ENCODE assay signal across 1 cellular context in the genomic region with DNA sequence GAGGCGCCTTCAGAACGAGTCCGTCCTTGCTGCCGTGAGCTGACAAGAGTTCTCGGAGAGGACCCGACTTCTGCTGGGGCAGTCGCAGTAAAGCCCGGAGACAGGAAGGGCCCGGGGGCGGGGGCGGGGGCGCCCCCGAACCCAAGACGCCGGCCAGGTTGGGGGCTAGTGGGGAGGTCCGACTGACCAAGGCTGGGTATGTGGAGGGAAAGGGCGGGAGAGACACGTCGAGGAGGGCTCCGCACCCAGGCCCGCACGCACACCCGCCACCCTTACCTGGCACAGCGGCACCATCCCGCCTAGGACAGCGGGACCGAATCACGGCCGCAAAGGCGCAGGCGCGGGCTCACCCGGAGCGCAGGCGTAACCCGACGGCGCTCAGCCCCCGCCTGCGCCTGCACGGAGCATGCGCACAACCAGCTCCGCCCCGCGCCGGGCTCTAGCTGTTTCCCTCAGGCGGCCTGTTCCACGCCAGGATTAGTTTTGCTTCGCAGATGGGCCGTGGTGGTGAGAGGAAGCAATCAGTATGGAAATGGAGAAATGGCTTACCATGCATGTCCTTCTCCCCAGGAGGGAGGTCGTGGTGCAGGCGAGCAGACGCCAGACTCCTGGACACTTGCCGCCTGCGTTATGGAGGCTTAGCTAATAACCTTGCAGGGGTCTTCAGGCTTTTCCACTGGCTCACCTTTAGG.
TF ChIP-seq lines count a peak whose summit lies in the region.

A gene with protein sequence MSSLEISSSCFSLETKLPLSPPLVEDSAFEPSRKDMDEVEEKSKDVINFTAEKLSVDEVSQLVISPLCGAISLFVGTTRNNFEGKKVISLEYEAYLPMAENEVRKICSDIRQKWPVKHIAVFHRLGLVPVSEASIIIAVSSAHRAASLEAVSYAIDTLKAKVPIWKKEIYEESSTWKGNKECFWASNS (minus strand): TSS at position 322 of the 692 bp plus-strand sequence. CDS start 2,583 bp downstream, outside the sequence.

TF ChIP-seq in HepG2, 621 proteins besides CTCF, POLR2A, EP300 and RAD21 (continued from another document and continues in another):
- 0 out of 2 replicates have a peak, but pooled peaks have one; percentile 7 for TF ChIP-seq ZNF121 (CRISPR knock-in tag; IDR thresholded peaks at IDR 0.05)
- no peak for TF ChIP-seq STAG1 (CRISPR knock-in tag; IDR thresholded peaks at IDR 0.05)
- no peak for TF ChIP-seq ZNF670 (CRISPR knock-in tag; IDR thresholded peaks at IDR 0.05; ENCODE audit: borderline replicate concordance)
- TF ChIP-seq PHB2 (IDR thresholded peaks at IDR 0.05; ENCODE audit: partially characterized antibody): no peak
- no peak for TF ChIP-seq DPF2 (CRISPR knock-in tag; IDR thresholded peaks at IDR 0.05; ENCODE audit: borderline replicate concordance, low read depth)
- TF ChIP-seq ZNF318 (CRISPR knock-in tag; IDR thresholded peaks at IDR 0.05): no peak
- TF ChIP-seq ESRRA (CRISPR knock-in tag; IDR thresholded peaks at IDR 0.05; ENCODE audit: low read depth): no peak
- no peak for TF ChIP-seq HNF4A (CRISPR knock-in tag; IDR thresholded peaks at IDR 0.05)
- TF ChIP-seq KLF12 (CRISPR knock-in tag; IDR thresholded peaks at IDR 0.05; ENCODE audit: borderline replicate concordance): no peak
- no peak for TF ChIP-seq RELA (CRISPR knock-in tag; IDR thresholded peaks at IDR 0.05)
- no peak for TF ChIP-seq PLRG1 (conservative IDR thresholded peaks at IDR 0.05)
- TF ChIP-seq TBX2 (CRISPR knock-in tag; IDR thresholded peaks at IDR 0.05; ENCODE audit: borderline replicate concordance): peak; percentile 71
- TF ChIP-seq ZNF124 (CRISPR knock-in tag; IDR thresholded peaks at IDR 0.05): no peak; the same call in 1 of the 2 replicates
- TF ChIP-seq, protein P1, sequence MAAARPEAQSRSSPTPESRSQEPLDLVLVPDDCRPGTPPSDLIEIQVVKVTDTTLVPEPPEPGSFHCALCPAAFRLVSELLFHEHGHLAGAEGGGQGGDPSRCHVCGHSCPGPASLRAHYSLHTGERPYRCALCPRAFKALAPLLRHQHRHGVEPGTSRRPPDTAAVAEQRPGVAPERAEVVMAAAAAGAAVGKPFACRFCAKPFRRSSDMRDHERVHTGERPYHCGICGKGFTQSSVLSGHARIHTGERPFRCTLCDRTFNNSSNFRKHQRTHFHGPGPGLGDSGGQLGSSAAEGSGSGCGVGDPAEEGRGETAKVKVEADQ (CRISPR knock-in tag; IDR thresholded peaks at IDR 0.05; ENCODE audit: borderline replicate concordance): peak; percentile 47; the same call in 1 of the 2 replicates
- TF ChIP-seq, protein P2, sequence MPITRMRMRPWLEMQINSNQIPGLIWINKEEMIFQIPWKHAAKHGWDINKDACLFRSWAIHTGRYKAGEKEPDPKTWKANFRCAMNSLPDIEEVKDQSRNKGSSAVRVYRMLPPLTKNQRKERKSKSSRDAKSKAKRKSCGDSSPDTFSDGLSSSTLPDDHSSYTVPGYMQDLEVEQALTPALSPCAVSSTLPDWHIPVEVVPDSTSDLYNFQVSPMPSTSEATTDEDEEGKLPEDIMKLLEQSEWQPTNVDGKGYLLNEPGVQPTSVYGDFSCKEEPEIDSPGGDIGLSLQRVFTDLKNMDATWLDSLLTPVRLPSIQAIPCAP (CRISPR knock-in tag; IDR thresholded peaks at IDR 0.05; ENCODE audit: low read depth): 0 out of 2 replicates have a peak, but pooled peaks have one; percentile 59
- TF ChIP-seq, protein P3, sequence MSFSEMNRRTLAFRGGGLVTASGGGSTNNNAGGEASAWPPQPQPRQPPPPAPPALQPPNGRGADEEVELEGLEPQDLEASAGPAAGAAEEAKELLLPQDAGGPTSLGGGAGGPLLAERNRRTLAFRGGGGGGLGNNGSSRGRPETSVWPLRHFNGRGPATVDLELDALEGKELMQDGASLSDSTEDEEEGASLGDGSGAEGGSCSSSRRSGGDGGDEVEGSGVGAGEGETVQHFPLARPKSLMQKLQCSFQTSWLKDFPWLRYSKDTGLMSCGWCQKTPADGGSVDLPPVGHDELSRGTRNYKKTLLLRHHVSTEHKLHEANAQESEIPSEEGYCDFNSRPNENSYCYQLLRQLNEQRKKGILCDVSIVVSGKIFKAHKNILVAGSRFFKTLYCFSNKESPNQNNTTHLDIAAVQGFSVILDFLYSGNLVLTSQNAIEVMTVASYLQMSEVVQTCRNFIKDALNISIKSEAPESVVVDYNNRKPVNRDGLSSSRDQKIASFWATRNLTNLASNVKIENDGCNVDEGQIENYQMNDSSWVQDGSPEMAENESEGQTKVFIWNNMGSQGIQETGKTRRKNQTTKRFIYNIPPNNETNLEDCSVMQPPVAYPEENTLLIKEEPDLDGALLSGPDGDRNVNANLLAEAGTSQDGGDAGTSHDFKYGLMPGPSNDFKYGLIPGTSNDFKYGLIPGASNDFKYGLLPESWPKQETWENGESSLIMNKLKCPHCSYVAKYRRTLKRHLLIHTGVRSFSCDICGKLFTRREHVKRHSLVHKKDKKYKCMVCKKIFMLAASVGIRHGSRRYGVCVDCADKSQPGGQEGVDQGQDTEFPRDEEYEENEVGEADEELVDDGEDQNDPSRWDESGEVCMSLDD (CRISPR knock-in tag; IDR thresholded peaks at IDR 0.05; ENCODE audit: borderline replicate concordance): 0 out of 2 replicates have a peak, but pooled peaks have one; percentile 50
- TF ChIP-seq GTF2F1 (IDR thresholded peaks at IDR 0.05; ENCODE audit: low read length): no peak
- 0 out of 2 replicates have a peak, but pooled peaks have one; percentile 59 for TF ChIP-seq ZNF614 (CRISPR knock-in tag; IDR thresholded peaks at IDR 0.05; ENCODE audit: borderline replicate concordance)
- peak; percentile 89 for TF ChIP-seq ZNF709 (CRISPR knock-in tag; IDR thresholded peaks at IDR 0.05)
- TF ChIP-seq, protein P4, sequence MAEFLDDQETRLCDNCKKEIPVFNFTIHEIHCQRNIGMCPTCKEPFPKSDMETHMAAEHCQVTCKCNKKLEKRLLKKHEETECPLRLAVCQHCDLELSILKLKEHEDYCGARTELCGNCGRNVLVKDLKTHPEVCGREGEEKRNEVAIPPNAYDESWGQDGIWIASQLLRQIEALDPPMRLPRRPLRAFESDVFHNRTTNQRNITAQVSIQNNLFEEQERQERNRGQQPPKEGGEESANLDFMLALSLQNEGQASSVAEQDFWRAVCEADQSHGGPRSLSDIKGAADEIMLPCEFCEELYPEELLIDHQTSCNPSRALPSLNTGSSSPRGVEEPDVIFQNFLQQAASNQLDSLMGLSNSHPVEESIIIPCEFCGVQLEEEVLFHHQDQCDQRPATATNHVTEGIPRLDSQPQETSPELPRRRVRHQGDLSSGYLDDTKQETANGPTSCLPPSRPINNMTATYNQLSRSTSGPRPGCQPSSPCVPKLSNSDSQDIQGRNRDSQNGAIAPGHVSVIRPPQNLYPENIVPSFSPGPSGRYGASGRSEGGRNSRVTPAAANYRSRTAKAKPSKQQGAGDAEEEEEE (CRISPR knock-in tag; IDR thresholded peaks at IDR 0.05; ENCODE audit: borderline replicate concordance): no peak
- TF ChIP-seq DDIT3 (CRISPR knock-in tag; IDR thresholded peaks at IDR 0.05): no peak
- TF ChIP-seq JUN (CRISPR knock-in tag; IDR thresholded peaks at IDR 0.05): no peak
- no peak for TF ChIP-seq ZNF280D (CRISPR knock-in tag; IDR thresholded peaks at IDR 0.05)
- TF ChIP-seq ATRX (CRISPR knock-in tag; IDR thresholded peaks at IDR 0.05; ENCODE audit: borderline replicate concordance): no peak
- TF ChIP-seq, protein P5, sequence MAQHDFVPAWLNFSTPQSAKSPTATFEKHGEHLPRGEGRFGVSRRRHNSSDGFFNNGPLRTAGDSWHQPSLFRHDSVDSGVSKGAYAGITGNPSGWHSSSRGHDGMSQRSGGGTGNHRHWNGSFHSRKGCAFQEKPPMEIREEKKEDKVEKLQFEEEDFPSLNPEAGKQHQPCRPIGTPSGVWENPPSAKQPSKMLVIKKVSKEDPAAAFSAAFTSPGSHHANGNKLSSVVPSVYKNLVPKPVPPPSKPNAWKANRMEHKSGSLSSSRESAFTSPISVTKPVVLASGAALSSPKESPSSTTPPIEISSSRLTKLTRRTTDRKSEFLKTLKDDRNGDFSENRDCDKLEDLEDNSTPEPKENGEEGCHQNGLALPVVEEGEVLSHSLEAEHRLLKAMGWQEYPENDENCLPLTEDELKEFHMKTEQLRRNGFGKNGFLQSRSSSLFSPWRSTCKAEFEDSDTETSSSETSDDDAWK (CRISPR knock-in tag; IDR thresholded peaks at IDR 0.05): no peak
- TF ChIP-seq, protein P6, sequence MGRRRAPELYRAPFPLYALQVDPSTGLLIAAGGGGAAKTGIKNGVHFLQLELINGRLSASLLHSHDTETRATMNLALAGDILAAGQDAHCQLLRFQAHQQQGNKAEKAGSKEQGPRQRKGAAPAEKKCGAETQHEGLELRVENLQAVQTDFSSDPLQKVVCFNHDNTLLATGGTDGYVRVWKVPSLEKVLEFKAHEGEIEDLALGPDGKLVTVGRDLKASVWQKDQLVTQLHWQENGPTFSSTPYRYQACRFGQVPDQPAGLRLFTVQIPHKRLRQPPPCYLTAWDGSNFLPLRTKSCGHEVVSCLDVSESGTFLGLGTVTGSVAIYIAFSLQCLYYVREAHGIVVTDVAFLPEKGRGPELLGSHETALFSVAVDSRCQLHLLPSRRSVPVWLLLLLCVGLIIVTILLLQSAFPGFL (CRISPR knock-in tag; IDR thresholded peaks at IDR 0.05): no peak
- no peak for TF ChIP-seq ZNF576 (CRISPR knock-in tag; IDR thresholded peaks at IDR 0.05)
- no peak for TF ChIP-seq BCL6 (CRISPR knock-in tag; IDR thresholded peaks at IDR 0.05)
- peak; percentile 95 for TF ChIP-seq ZNF777 (CRISPR knock-in tag; IDR thresholded peaks at IDR 0.05)
